ENCODE assay signal across 20 cellular contexts in genomic region chr22:21686634-21687393, GRCh38. TPM values are rescaled to one million over a fixed set of nuclear protein-coding genes. Genes with fewer than 3 reads are reported as not detected.
"Had no signal": no experiment of that assay in that cellular context is flagged by ENCODE, and none has a peak within 500 bp of the region (broad histone marks: within the 10 kb centered on the region; RNA-seq: fewer than 3 reads in every experiment).

No MANE protein-coding gene starts in this region.

- ATAC-seq: esophagus mucosa; mucosa of descending colon; natural killer cell; psoas muscle; stimulated activated naive B cell treated with anti-CD40 and anti-IgM and Interleukin-4, amounts not matched to agents 10 μg/mL and 1 μg/mL and 100 μg/mL, for 72 hours; stimulated activated naive CD8-positive, alpha-beta T cell treated with anti-CD3 and anti-CD28 coated beads, Interleukin-15, amount 100 ng/mL, for 72 hours had no signal

- H3K27me3 ChIP-seq: colonic mucosa, heart left ventricle, sigmoid colon, testis, tibial nerve had no signal

- H3K4me1 Mint-ChIP-seq: neural crest cell had no signal

- H3K9me3 Mint-ChIP-seq: natural killer cell; neural crest cell; stimulated activated naive B cell treated with anti-CD40 and anti-IgM and Interleukin-4, amounts not matched to agents 10 μg/mL and 1 μg/mL and 100 μg/mL, for 72 hours; stimulated activated naive CD8-positive, alpha-beta T cell treated with anti-CD3 and anti-CD28 coated beads, Interleukin-15, amount 100 ng/mL, for 72 hours had no signal

- H3K4me1 ChIP-seq: colonic mucosa, psoas muscle, sigmoid colon, testis had no signal

- H3K27ac ChIP-seq: colonic mucosa, heart left ventricle, psoas muscle, sigmoid colon, skin epidermis, testis, tibial nerve had no signal

- H3K36me3 Mint-ChIP-seq: natural killer cell had no signal

- H3K4me3 Mint-ChIP-seq: natural killer cell; neural crest cell; stimulated activated naive B cell treated with anti-CD40 and anti-IgM and Interleukin-4, amounts not matched to agents 10 μg/mL and 1 μg/mL and 100 μg/mL, for 72 hours; stimulated activated naive CD8-positive, alpha-beta T cell treated with anti-CD3 and anti-CD28 coated beads, Interleukin-15, amount 100 ng/mL, for 72 hours had no signal

- H3K9me3 ChIP-seq: colonic mucosa, heart left ventricle, mucosa of descending colon, psoas muscle, sigmoid colon, testis, tibial nerve had no signal

- H3K4me3 ChIP-seq: colonic mucosa, heart left ventricle, mucosa of descending colon, psoas muscle, sigmoid colon, skin epidermis, testis, tibial nerve had no signal

- H3K27me3 Mint-ChIP-seq: stimulated activated naive B cell treated with anti-CD40 and anti-IgM and Interleukin-4, amounts not matched to agents 10 μg/mL and 1 μg/mL and 100 μg/mL, for 72 hours; stimulated activated naive CD8-positive, alpha-beta T cell treated with anti-CD3 and anti-CD28 coated beads, Interleukin-15, amount 100 ng/mL, for 72 hours had no signal

- DNase-seq: colonic mucosa; dermis blood vessel endothelial cell; heart left ventricle; hippocampal formation; mammary epithelial cell; natural killer cell; nucleus accumbens; psoas muscle; sigmoid colon; stimulated activated CD4-positive, alpha-beta T cell treated with anti-CD3 and anti-CD28 coated beads, Interleukin-2, amount 100 ng/mL, for 24 hours; stimulated activated CD4-positive, alpha-beta T cell treated with anti-CD3 and anti-CD28 coated beads, Interleukin-4, amount 100 ng/mL, for 4 hours; stimulated activated naive B cell treated with anti-CD40 and anti-IgM and Interleukin-4, amounts not matched to agents 10 μg/mL and 1 μg/mL and 100 μg/mL, for 72 hours; stimulated activated naive CD8-positive, alpha-beta T cell treated with anti-CD3 and anti-CD28 coated beads, Interleukin-15, amount 100 ng/mL, for 72 hours; testis had no signal

- H3K27ac Mint-ChIP-seq: stimulated activated naive B cell treated with anti-CD40 and anti-IgM and Interleukin-4, amounts not matched to agents 10 μg/mL and 1 μg/mL and 100 μg/mL, for 72 hours had no signal

RNA-seq across cellular contexts. Expression of gene CCDC116, which starts 54.3 kb away (rescaled TPM):
- total RNA-seq: esophagus mucosa, frontal cortex had no signal
